In genomic region chr9:81589392-81589791, GRCh38 we compare ENCODE assay signal across 17 cellular contexts.
A peak's percentile ranks its signal among the peaks of the same experiment; 100 is the strongest.
DNase-seq lines count a peak whose midpoint lies in the region; ATAC-seq and TF ChIP-seq lines count a peak whose summit lies in the region.
"Had no signal": no experiment of that assay in that cellular context is flagged by ENCODE, and none has a peak within 500 bp of the region (broad histone marks: within the 10 kb centered on the region; RNA-seq: fewer than 3 reads in every experiment).

No MANE protein-coding gene starts in this region.

- no peak overlapping the region for H3K4me3 ChIP-seq in GM23338
- H3K4me3 ChIP-seq in mucosa of stomach (ENCODE audit: low read length), result no peak overlapping the region
- H3K4me3 ChIP-seq in thoracic aorta, result no peak overlapping the region
- no peak overlapping the region for H3K4me3 ChIP-seq in CD4-positive, alpha-beta memory T cell (ENCODE audit: low read length in 2 of 2)
- H3K4me3 ChIP-seq: K562 had no signal

- POLR2A ChIA-PET in CD4-positive, alpha-beta memory T cell (lab: Charles Lee; ENCODE audit: partially characterized antibody), result no interaction called here

- H3K79me2 ChIP-seq in GM23338 (replicated peaks; ENCODE audit: insufficient read depth), result peaks cover 12% of the 10 kb centered on the region

- H3K27me3 Mint-ChIP-seq in GM23338 (ENCODE audit: insufficient read depth, low read depth, poor library complexity), result peaks cover 5% of the 10 kb centered on the region
- H3K27me3 Mint-ChIP-seq in chondrocyte (ENCODE audit: low read depth), result no peaks in the 10 kb centered on the region
- no peaks in the 10 kb centered on the region for H3K27me3 Mint-ChIP-seq in CD4-positive, alpha-beta memory T cell

- H3K27ac ChIP-seq in GM23338 (ENCODE audit: low read depth) (0 out of 2 replicates have a peak overlapping the region, but pooled peaks have one; percentile 55), thoracic aorta (peak overlapping the region; percentile 78 to 85)
- no peak overlapping the region for H3K27ac ChIP-seq in CD4-positive, alpha-beta memory T cell (ENCODE audit: low read depth, low read length)

- H3K36me3 ChIP-seq in GM23338 (ENCODE audit: insufficient read depth) (peaks cover 48% of the 10 kb centered on the region), mucosa of stomach (ENCODE audit: control insufficient read depth, insufficient read depth, low read length) (peaks cover 3% of the 10 kb centered on the region), thoracic aorta (no peaks in the 10 kb centered on the region)
- no peaks in the 10 kb centered on the region for H3K36me3 ChIP-seq in CD4-positive, alpha-beta memory T cell (ENCODE audit: insufficient read depth, low read length)

- H2AFZ ChIP-seq in GM23338, result no peak overlapping the region

- no peak for TF ChIP-seq CTCF in GM23338 (conservative IDR thresholded peaks at IDR 0.05; ENCODE audit: low read depth in 2 of 2)
- TF ChIP-seq CTCF in chondrocyte (IDR thresholded peaks at IDR 0.05), result no peak
- no peak for TF ChIP-seq CTCF in thoracic aorta (IDR thresholded peaks at IDR 0.05)

- H3K4me1 ChIP-seq in GM23338 (ENCODE audit: insufficient read depth) (peaks cover 18% of the 10 kb centered on the region), mucosa of stomach (ENCODE audit: control insufficient read depth, insufficient read depth, low read length) (peaks cover 27% of the 10 kb centered on the region), thoracic aorta (ENCODE audit: control insufficient read depth in 1 of 2, low read depth in 2 of 2) (peaks cover 40 to 96% of the 10 kb centered on the region in 2 donors)
- no peaks in the 10 kb centered on the region for H3K4me1 ChIP-seq in CD4-positive, alpha-beta memory T cell (ENCODE audit: insufficient read depth, low read length)

- no peak for DNase-seq in GM23338 (ENCODE audit: low spot score)
- DNase-seq in chondrocyte (ENCODE audit: low spot score), result no peak
- DNase-seq in thoracic aorta (ENCODE audit: low spot score), result no peak
- no peak for DNase-seq in NCI-H510A (lab: John Stamatoyannopoulos, UW)
- DNase-seq in CD4-positive, alpha-beta memory T cell, result no peak
- DNase-seq in hepatic stellate cell (ENCODE audit: low spot score), result no peak
- DNase-seq: AML-193; CD4-positive, alpha-beta T cell; DMS79 treated with DMSO at 0.1 percent for 48 hours; HCEC 1CT; NCI-H1092; NCI-H2107; NCI-H748 treated with DMSO at 0.1 percent for 48 hours had no signal

- no peaks in the 10 kb centered on the region for H3K9me3 Mint-ChIP-seq in GM23338
- no peaks in the 10 kb centered on the region for H3K9me3 Mint-ChIP-seq in chondrocyte (ENCODE audit: low read depth)
- peaks cover 0 to 4% (median 0%) of the 10 kb centered on the region in 8 donors for H3K9me3 Mint-ChIP-seq in CD4-positive, alpha-beta memory T cell
- H3K9me3 Mint-ChIP-seq: CD4-positive, alpha-beta T cell had no signal

- H3K9ac ChIP-seq in mucosa of stomach (ENCODE audit: low read length), result peak overlapping the region; percentile 66

- no peaks in the 10 kb centered on the region for H3K27me3 ChIP-seq in GM23338 (ENCODE audit: insufficient read depth)
- no peaks in the 10 kb centered on the region for H3K27me3 ChIP-seq in mucosa of stomach (ENCODE audit: control insufficient read depth, insufficient read depth, low read length)
- no peaks in the 10 kb centered on the region for H3K27me3 ChIP-seq in thoracic aorta (replicated peaks; ENCODE audit: insufficient read depth)
- H3K27me3 ChIP-seq in CD4-positive, alpha-beta memory T cell (ENCODE audit: insufficient read depth, low read length), result no peaks in the 10 kb centered on the region

- H3K4me2 ChIP-seq in GM23338, result no peak overlapping the region

- ATAC-seq in GM23338 (no peak), thoracic aorta (ENCODE audit: insufficient number of reproducible peaks, low FRiP score, low read depth) (no peak), HG03439 (IDR thresholded peaks at IDR 0.05; ENCODE audit: unreplicated experiment) (no peak)
- ATAC-seq: K562, Right ventricle myocardium inferior had no signal

- H3K4me1 Mint-ChIP-seq in GM23338 (peaks cover 29% of the 10 kb centered on the region), chondrocyte (ENCODE audit: low read depth) (peaks cover 39% of the 10 kb centered on the region)
- no peaks in the 10 kb centered on the region for H3K4me1 Mint-ChIP-seq in CD4-positive, alpha-beta memory T cell

- H3F3A ChIP-seq in GM23338 (replicated peaks; ENCODE audit: low read depth), result no peaks in the 10 kb centered on the region

- CTCF ChIA-PET in CD4-positive, alpha-beta memory T cell (lab: Charles Lee; ENCODE audit: partially characterized antibody), result no interaction called here

- H4K20me1 ChIP-seq in GM23338 (replicated peaks; ENCODE audit: insufficient read depth), result no peaks in the 10 kb centered on the region

- H3K27ac Mint-ChIP-seq in GM23338 (no peak overlapping the region), chondrocyte (ENCODE audit: unreplicated experiment) (peak overlapping the region; percentile 45)
- no peak overlapping the region for H3K27ac Mint-ChIP-seq in CD4-positive, alpha-beta memory T cell
- H3K27ac Mint-ChIP-seq: CD4-positive, alpha-beta T cell had no signal

- H3K4me3 Mint-ChIP-seq in GM23338 (no peak overlapping the region), chondrocyte (ENCODE audit: unreplicated experiment) (no peak overlapping the region)
- no peak overlapping the region for H3K4me3 Mint-ChIP-seq in CD4-positive, alpha-beta memory T cell
- H3K4me3 Mint-ChIP-seq: CD4-positive, alpha-beta T cell had no signal

- H3K9me3 ChIP-seq in mucosa of stomach (ENCODE audit: control insufficient read depth, low read length), result no peaks in the 10 kb centered on the region
- H3K9me3 ChIP-seq in thoracic aorta, result no peaks in the 10 kb centered on the region
- no peaks in the 10 kb centered on the region for H3K9me3 ChIP-seq in CD4-positive, alpha-beta memory T cell (ENCODE audit: control insufficient read depth in 1 of 2, low read length in 2 of 2)

- intact Hi-C loops in CD4-positive, alpha-beta memory T cell (cut with micrococcal nuclease), result no loop called here

- peaks cover 4% of the 10 kb centered on the region; the same call in 1 of the 2 replicates for H3K9me2 ChIP-seq in GM23338 (ENCODE audit: insufficient read depth)

- H3K36me3 Mint-ChIP-seq in GM23338 (ENCODE audit: low read depth), result peaks cover 100% of the 10 kb centered on the region
- H3K36me3 Mint-ChIP-seq in chondrocyte (ENCODE audit: low read depth), result peaks cover 16% of the 10 kb centered on the region
- H3K36me3 Mint-ChIP-seq in CD4-positive, alpha-beta memory T cell, result no peaks in the 10 kb centered on the region

TF ChIP-seq in GM23338, 12 proteins besides CTCF, POLR2A, EP300 and RAD21:
- TF ChIP-seq ZNF114 (CRISPR knock-in tag; IDR thresholded peaks at IDR 0.05) (no peak), EZH2phosphoT487 (IDR thresholded peaks at IDR 0.05; ENCODE audit: unreplicated experiment) (no peak), STAT1 (IDR thresholded peaks at IDR 0.05; ENCODE audit: unreplicated experiment) (no peak), JUNB (IDR thresholded peaks at IDR 0.05; ENCODE audit: unreplicated experiment) (no peak), CREB1 (CRISPR knock-in tag; IDR thresholded peaks at IDR 0.05; ENCODE audit: low read depth) (no peak), EZH2 (IDR thresholded peaks at IDR 0.05; ENCODE audit: low read depth, unreplicated experiment) (no peak)
